3 cellular contexts compared by ENCODE assay signal in genomic region chr2:53053958-53054357, GRCh38.
"Had no signal": no experiment of that assay in that cellular context is flagged by ENCODE, and none has a peak within 500 bp of the region (broad histone marks: within the 10 kb centered on the region; RNA-seq: fewer than 3 reads in every experiment).

No MANE protein-coding gene starts in this region.

- DNase-seq: GDM1, GF-D8 had no signal

- H3K4me3 ChIP-seq: GM12878 had no signal

- ATAC-seq: GM12878 had no signal
